20 cellular contexts compared by ENCODE assay signal in the genomic region with DNA sequence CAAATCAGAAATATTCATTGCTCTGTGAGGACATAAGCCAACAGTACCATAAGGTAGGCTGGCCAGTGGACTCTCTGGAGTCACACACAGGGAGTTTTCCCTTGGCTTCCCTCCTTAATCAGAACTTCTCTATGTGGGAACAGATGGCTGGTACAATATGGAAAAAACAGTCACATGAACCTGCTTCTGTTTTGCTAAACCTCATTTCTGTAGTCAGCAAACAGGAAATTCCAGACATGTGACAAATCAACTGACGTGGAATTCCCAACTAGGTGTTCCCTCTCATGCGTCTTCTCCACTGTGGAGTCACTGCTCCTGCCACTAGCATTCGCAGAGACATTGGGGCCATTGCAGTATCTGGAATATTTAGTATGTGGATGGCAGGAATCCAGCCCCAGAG.
A peak's percentile ranks its signal among the peaks of the same experiment; 100 is the strongest.
DNase-seq lines count a peak whose midpoint lies in the region; ATAC-seq and TF ChIP-seq lines count a peak whose summit lies in the region.
"Had no signal": no experiment of that assay in that cellular context is flagged by ENCODE, and none has a peak within 500 bp of the region (broad histone marks: within the 10 kb centered on the region; RNA-seq: fewer than 3 reads in every experiment).

No MANE protein-coding gene starts in this region.

- H3K27ac Mint-ChIP-seq in T-helper 17 cell, result no peak overlapping the region
- H3K27ac Mint-ChIP-seq: activated T-helper 17 cell treated with anti-CD3 and anti-CD28 coated beads, Interleukin-2, amount 50 U/mL, for 72 hours; endodermal cell; nephron progenitor cell; stimulated activated naive B cell treated with anti-CD40 and anti-IgM and Interleukin-4, amounts not matched to agents 10 μg/mL and 1 μg/mL and 100 μg/mL, for 72 hours had no signal

- no peaks in the 10 kb centered on the region for H3K27me3 ChIP-seq in mesendoderm (ENCODE audit: insufficient read depth, low read length, poor library complexity)
- H3K27me3 ChIP-seq: BLaER1, tibial nerve had no signal

- no peaks in the 10 kb centered on the region for H3K36me3 ChIP-seq in mesendoderm (ENCODE audit: control insufficient read depth, insufficient read depth, low read length)
- H3K36me3 ChIP-seq: BLaER1, tibial nerve had no signal

- no peak overlapping the region for H2AK5ac ChIP-seq in mesendoderm (ENCODE audit: low read length)

- no peak for TF ChIP-seq CTCF in epithelial cell of esophagus (IDR thresholded peaks at IDR 0.05; ENCODE audit: insufficient read depth, low read depth, low read length, missing control alignments)

- H3K4me2 ChIP-seq in mesendoderm (ENCODE audit: low read length), result no peak overlapping the region
- H3K4me2 ChIP-seq: BLaER1 had no signal

- H3K27ac ChIP-seq in mesendoderm (ENCODE audit: low read depth, low read length), result no peak overlapping the region
- H3K27ac ChIP-seq: BLaER1, psoas muscle, tibial nerve had no signal

- no peak for ATAC-seq in GM18873 (IDR thresholded peaks at IDR 0.05; ENCODE audit: low FRiP score, unreplicated experiment)
- ATAC-seq in HG02970 (IDR thresholded peaks at IDR 0.05; ENCODE audit: low FRiP score, unreplicated experiment), result no peak
- no peak for ATAC-seq in T-helper 17 cell
- ATAC-seq: activated T-helper 17 cell treated with anti-CD3 and anti-CD28 coated beads, Interleukin-2, amount 50 U/mL, for 72 hours; SK-N-SH treated with all-trans-retinoic acid at 6 μM for 48 hours; stimulated activated naive B cell treated with anti-CD40 and anti-IgM and Interleukin-4, amounts not matched to agents 10 μg/mL and 1 μg/mL and 100 μg/mL, for 72 hours had no signal

- no peaks in the 10 kb centered on the region for H3K4me1 Mint-ChIP-seq in T-helper 17 cell
- H3K4me1 Mint-ChIP-seq: activated T-helper 17 cell treated with anti-CD3 and anti-CD28 coated beads, Interleukin-2, amount 50 U/mL, for 72 hours; endodermal cell; nephron progenitor cell; stimulated activated naive B cell treated with anti-CD40 and anti-IgM and Interleukin-4, amounts not matched to agents 10 μg/mL and 1 μg/mL and 100 μg/mL, for 72 hours had no signal

- H3K9me3 ChIP-seq in T-helper 17 cell (ENCODE audit: control insufficient read depth, low read length, poor library complexity, severe bottlenecking), result no peaks in the 10 kb centered on the region
- H3K9me3 ChIP-seq: psoas muscle had no signal

- no peak overlapping the region for H3K4ac ChIP-seq in mesendoderm (ENCODE audit: low read depth, low read length)

- H3K9ac ChIP-seq in mesendoderm (ENCODE audit: low read length), result no peak overlapping the region
- H3K9ac ChIP-seq: BLaER1 had no signal

- no peak overlapping the region for H3K56ac ChIP-seq in mesendoderm (ENCODE audit: low read length)

- DNase-seq in GM04503 (ENCODE audit: low read depth) (peak; percentile 3), RKO (ENCODE audit: low spot score) (peak; percentile 66), epithelial cell of esophagus (ENCODE audit: low read depth) (peak; percentile 89), mesendoderm (peak; percentile 68), NCI-H526 (lab: John Stamatoyannopoulos, UW) (no peak), T-helper 17 cell (no peak)
- DNase-seq: activated CD8-positive, alpha-beta memory T cell treated with anti-CD3 and anti-CD28 coated beads for 24 hours; cerebellar nuclear complex; endodermal cell; NCI-H1436; nephron progenitor cell; OCI-M1; psoas muscle; stimulated activated naive B cell treated with anti-CD40 and anti-IgM and Interleukin-4, amounts not matched to agents 10 μg/mL and 1 μg/mL and 100 μg/mL, for 72 hours had no signal

- H3K79me1 ChIP-seq in mesendoderm (ENCODE audit: low read length), result no peaks in the 10 kb centered on the region

- WGBS in mesendoderm (ENCODE audit: extremely low coverage, insufficient coverage, low lambda C conversion rate), result no CpG with 5 or more reads among the region's 3 CpGs

- no peak overlapping the region for H3K23ac ChIP-seq in mesendoderm (ENCODE audit: low read length)

- H3K4me1 ChIP-seq in mesendoderm (ENCODE audit: control insufficient read depth, low read depth, low read length), result no peaks in the 10 kb centered on the region
- H3K4me1 ChIP-seq: BLaER1, psoas muscle, tibial nerve had no signal

- no peak overlapping the region for H2BK5ac ChIP-seq in mesendoderm (ENCODE audit: low read length)

- peaks cover 7% of the 10 kb centered on the region for H3K27me3 Mint-ChIP-seq in T-helper 17 cell

- no peaks in the 10 kb centered on the region for H3K79me2 ChIP-seq in mesendoderm (ENCODE audit: control insufficient read depth, insufficient read depth, low read length)

- no peak overlapping the region for H4K5ac ChIP-seq in mesendoderm (ENCODE audit: low read length)

- H3K4me3 Mint-ChIP-seq in T-helper 17 cell, result no peak overlapping the region
- H3K4me3 Mint-ChIP-seq: activated T-helper 17 cell treated with anti-CD3 and anti-CD28 coated beads, Interleukin-2, amount 50 U/mL, for 72 hours; endodermal cell; nephron progenitor cell; stimulated activated naive B cell treated with anti-CD40 and anti-IgM and Interleukin-4, amounts not matched to agents 10 μg/mL and 1 μg/mL and 100 μg/mL, for 72 hours had no signal

- no peak overlapping the region for H4K8ac ChIP-seq in mesendoderm (ENCODE audit: low read depth, low read length)

- H2BK15ac ChIP-seq in mesendoderm (replicated peaks; ENCODE audit: low read depth), result no peak overlapping the region

- no peak overlapping the region for H3K4me3 ChIP-seq in epithelial cell of esophagus (ENCODE audit: low read length)
- no peak overlapping the region for H3K4me3 ChIP-seq in mesendoderm (ENCODE audit: low read length)
- H3K4me3 ChIP-seq: BLaER1, psoas muscle, tibial nerve had no signal

- no peaks in the 10 kb centered on the region for H3K36me3 Mint-ChIP-seq in T-helper 17 cell (ENCODE audit: low read depth)
- H3K36me3 Mint-ChIP-seq: stimulated activated naive B cell treated with anti-CD40 and anti-IgM and Interleukin-4, amounts not matched to agents 10 μg/mL and 1 μg/mL and 100 μg/mL, for 72 hours had no signal

- no peak overlapping the region for H3K18ac ChIP-seq in mesendoderm (ENCODE audit: low read length)

- H2BK120ac ChIP-seq in mesendoderm (ENCODE audit: low read depth, low read length), result no peak overlapping the region

Comparison
In these comparisons a context has a peak if more than half of its experiments do, and no peak if none do; other contexts are left out.
1. DNase-seq: peak in GM04503 (single experiment), RKO (single experiment), epithelial cell of esophagus (single experiment) and mesendoderm (single experiment); none in NCI-H526 (0 of 2) and T-helper 17 cell (0 of 3).